1 cellular context compared by ENCODE assay signal in genomic region chr20:13784893-13785715, GRCh38.
A peak's percentile ranks its signal among the peaks of the same experiment; 100 is the strongest.
TF ChIP-seq lines count a peak whose summit lies in the region.

TSS of gene ESF1 (minus strand) at chr20:13784919. CDS start at chr20:13783140, 1,779 bp downstream.
TSS of gene NDUFAF5 (plus strand) at chr20:13785028. CDS start at chr20:13785069, 41 bp downstream.

TF ChIP-seq in K562, 482 proteins besides CTCF, POLR2A, EP300 and RAD21 (continued from another document and continues in another):
- TF ChIP-seq THRB (CRISPR knock-in tag; conservative IDR thresholded peaks at IDR 0.05) (no peak), E2F1 (CRISPR knock-in tag; IDR thresholded peaks at IDR 0.05) (no peak), EHMT2 (IDR thresholded peaks at IDR 0.05) (no peak), TCF7 (IDR thresholded peaks at IDR 0.05; ENCODE audit: borderline replicate concordance) (no peak), ZNF511 (CRISPR knock-in tag; IDR thresholded peaks at IDR 0.05) (peak; percentile 16; the same call in 1 of the 2 replicates), ZBED1 (IDR thresholded peaks at IDR 0.05) (no peak), HNRNPK (IDR thresholded peaks at IDR 0.05; ENCODE audit: low read depth, low read length, poor library complexity, severe bottlenecking) (no peak), E2F6 (IDR thresholded peaks at IDR 0.05; ENCODE audit: borderline replicate concordance in 1 of 2, extremely low read depth in 1 of 2, insufficient read depth in 1 of 2, insufficient read length in 1 of 2, low read depth in 1 of 2, low read length in 1 of 2, poor library complexity in 1 of 2, severe bottlenecking in 1 of 2) (peak; percentile 73 to 77), ETV5 (CRISPR knock-in tag; IDR thresholded peaks at IDR 0.05; ENCODE audit: low read depth) (no peak), ZNF239 (CRISPR knock-in tag; IDR thresholded peaks at IDR 0.05) (no peak), ATF7 (IDR thresholded peaks at IDR 0.05) (0 out of 2 replicates have a peak, but pooled peaks have one; percentile 28), ZNF77 (CRISPR knock-in tag; IDR thresholded peaks at IDR 0.05) (no peak), ZNF224 (CRISPR knock-in tag; IDR thresholded peaks at IDR 0.05) (no peak), BRD4 (IDR thresholded peaks at IDR 0.05) (no peak), ZNF140 (CRISPR knock-in tag; IDR thresholded peaks at IDR 0.05) (no peak), ZNF253 (CRISPR knock-in tag; conservative IDR thresholded peaks at IDR 0.05) (no peak), PRMT5 (CRISPR knock-in tag; IDR thresholded peaks at IDR 0.05) (no peak), SRSF7 (optimal IDR thresholded peaks at IDR 0.05; ENCODE audit: low read depth, low read length) (no peak), KLF16 (IDR thresholded peaks at IDR 0.05) (peak; percentile 66; the same call in 1 of the 2 replicates), NCOA1 (IDR thresholded peaks at IDR 0.05; ENCODE audit: low read depth) (no peak), ZNF407 (IDR thresholded peaks at IDR 0.05; ENCODE audit: low read depth) (peak; percentile 97), ARID4B (CRISPR knock-in tag; IDR thresholded peaks at IDR 0.05) (peak; percentile 45; the same call in 1 of the 2 replicates), SIRT6 (IDR thresholded peaks at IDR 0.05; ENCODE audit: low read depth, low read length) (no peak), ZNF644 (tag; IDR thresholded peaks at IDR 0.05; ENCODE audit: low read depth) (no peak), TSC22D4 (tag; IDR thresholded peaks at IDR 0.05) (no peak), POLR2AphosphoS2 (IDR thresholded peaks at IDR 0.05; ENCODE audit: low read length) (no peak), FUS (optimal IDR thresholded peaks at IDR 0.05; ENCODE audit: low read depth, low read length) (no peak), ZNF830 (CRISPR knock-in tag; IDR thresholded peaks at IDR 0.05) (no peak), ZKSCAN1 (IDR thresholded peaks at IDR 0.05; ENCODE audit: low read depth, low read length) (no peak), CSDE1 (IDR thresholded peaks at IDR 0.05) (no peak), JUND (IDR thresholded peaks at IDR 0.05; ENCODE audit: borderline replicate concordance, low read depth, low read length) (peak; percentile 70), JUND (tag; IDR thresholded peaks at IDR 0.05; ENCODE audit: borderline replicate concordance, low read depth, low read length) (no peak; the same call in 2 of the 3 replicates), ZKSCAN3 (CRISPR knock-in tag; IDR thresholded peaks at IDR 0.05) (no peak), SREBF2 (CRISPR knock-in tag; IDR thresholded peaks at IDR 0.05) (no peak), ERF (CRISPR knock-in tag; IDR thresholded peaks at IDR 0.05) (no peak), SMAD3 (CRISPR knock-in tag; conservative IDR thresholded peaks at IDR 0.05) (no peak), NCOA4 (IDR thresholded peaks at IDR 0.05; ENCODE audit: partially characterized antibody) (no peak), ZBTB34 (CRISPR knock-in tag; IDR thresholded peaks at IDR 0.05) (no peak), PTTG1 (tag; IDR thresholded peaks at IDR 0.05; ENCODE audit: low read depth) (no peak), C11orf30 (IDR thresholded peaks at IDR 0.05; ENCODE audit: low read depth) (peak; percentile 90), HBP1 (CRISPR knock-in tag; IDR thresholded peaks at IDR 0.05) (no peak), TRIM25 (IDR thresholded peaks at IDR 0.05; ENCODE audit: borderline replicate concordance) (no peak), BRCA1 (IDR thresholded peaks at IDR 0.05) (no peak), BRCA1 (CRISPR knock-in tag; IDR thresholded peaks at IDR 0.05) (no peak), SAFB2 (IDR thresholded peaks at IDR 0.05; ENCODE audit: borderline replicate concordance, low read depth, low read length, severe bottlenecking) (no peak), MAFG (tag; conservative IDR thresholded peaks at IDR 0.05) (no peak)
